Comparison of ENCODE assay signal across 8 cellular contexts in genomic region chr22:31947296-31947695, GRCh38. TPM values are rescaled to one million over a fixed set of nuclear protein-coding genes. Genes with fewer than 3 reads are reported as not detected.
DNase-seq lines count a peak whose midpoint lies in the region; ATAC-seq, FAIRE-seq and TF ChIP-seq lines count a peak whose summit lies in the region.

No MANE protein-coding gene starts in this region.

- H3K4me3 ChIP-seq in Panc1 (ENCODE audit: low read depth in 2 of 2, low read length in 2 of 2) = no peak overlapping the region; a peak in 1 of 4 replicates

- H3K27me3 ChIP-seq in Panc1 (ENCODE audit: control insufficient read depth, insufficient read depth, low read length) = no peaks in the 10 kb centered on the region

- in situ Hi-C loops in Panc1 (cut with HindIII; ENCODE audit: low pct_unique_long_range_greater_than_20kb, low sequenced_read_pairs) = no loop called here

- ATAC-seq in Panc1 (no peak), HG03045 (IDR thresholded peaks at IDR 0.05; ENCODE audit: unreplicated experiment) (no peak), HG03196 (IDR thresholded peaks at IDR 0.05; ENCODE audit: unreplicated experiment) (no peak)
- ATAC-seq in central memory CD8-positive, alpha-beta T cell (replicated peaks; ENCODE audit: extremely low read depth, poor library complexity, severe bottlenecking) = peak; percentile 33
- peak; percentile 33 to 51 for ATAC-seq in naive thymus-derived CD8-positive, alpha-beta T cell

- no peaks in the 10 kb centered on the region for H3K27me3 Mint-ChIP-seq in central memory CD8-positive, alpha-beta T cell
- no peaks in the 10 kb centered on the region for H3K27me3 Mint-ChIP-seq in naive thymus-derived CD8-positive, alpha-beta T cell

- TF ChIP-seq CTCF in Panc1 (IDR thresholded peaks at IDR 0.05) = peak; percentile 66

- peak overlapping the region; percentile 90 for H3K27ac ChIP-seq in Panc1 (ENCODE audit: low read length)

- POLR2A ChIA-PET in Panc1 (lab: Charles Lee) = no interaction called here
- POLR2A ChIA-PET in naive thymus-derived CD8-positive, alpha-beta T cell (lab: Charles Lee) = interaction anchor here (0.8 kb wide), 1 partner anchor 285 kb away, joined by 3 read pairs; the partner anchor contains the start of gene PISD

- intact Hi-C loops in Panc1 (cut with micrococcal nuclease; ENCODE audit: unreplicated experiment) = loop anchor here (10.0 kb wide), 1 partner anchor 282 kb away; the partner anchor contains the start of gene PISD

- no TSS peak for BruUV-seq in Panc1 (replicated peaks; lab: Mats Ljungman, UMichigan)

- peaks cover 27% of the 10 kb centered on the region for H3K4me1 ChIP-seq in Panc1 (ENCODE audit: control insufficient read depth, insufficient read depth, low read length)

- no peaks in the 10 kb centered on the region for H3K9me3 Mint-ChIP-seq in central memory CD8-positive, alpha-beta T cell
- no peaks in the 10 kb centered on the region for H3K9me3 Mint-ChIP-seq in naive thymus-derived CD8-positive, alpha-beta T cell

- H3K4me1 Mint-ChIP-seq in central memory CD8-positive, alpha-beta T cell = peaks cover 22% of the 10 kb centered on the region
- H3K4me1 Mint-ChIP-seq in naive thymus-derived CD8-positive, alpha-beta T cell = peaks cover 12 to 30% (median 28%) of the 10 kb centered on the region in 4 donors

- peak; percentile 59 to 65 for DNase-seq in AML-193 (lab: John Stamatoyannopoulos, UW)
- no peak for DNase-seq in GM12891 (ENCODE audit: insufficient read length, low spot score)
- DNase-seq in Panc1 (ENCODE audit: low read depth, low spot score) = peak; percentile 39
- no peak for DNase-seq in central memory CD8-positive, alpha-beta T cell (ENCODE audit: low spot score in 2 of 2)
- DNase-seq in naive thymus-derived CD8-positive, alpha-beta T cell = peak in 6 of 10 donors; percentile 11 to 59 (median 44)
- DNase-seq in NCI-H82 treated with DMSO at 0.1 percent for 48 hours (lab: John Stamatoyannopoulos, UW; ENCODE audit: unreplicated experiment) = no peak

- H3K4me3 Mint-ChIP-seq in central memory CD8-positive, alpha-beta T cell = peak overlapping the region; percentile 6
- H3K4me3 Mint-ChIP-seq in naive thymus-derived CD8-positive, alpha-beta T cell = peak overlapping the region in 5 of 10 donors; percentile 1 to 43 (median 20)

- TF ChIP-seq POLR2A in GM12891 (IDR thresholded peaks at IDR 0.05; ENCODE audit: low read depth, low read length) = no peak

- no peaks in the 10 kb centered on the region for H3K9me3 ChIP-seq in Panc1 (ENCODE audit: control insufficient read depth, insufficient read depth, low read depth, low read length)

- peaks cover 18% of the 10 kb centered on the region for H3K36me3 ChIP-seq in Panc1 (ENCODE audit: control insufficient read depth, insufficient read depth, low read length)

- H3K27ac Mint-ChIP-seq in central memory CD8-positive, alpha-beta T cell (ENCODE audit: low read depth) = peak overlapping the region; percentile 8
- H3K27ac Mint-ChIP-seq in naive thymus-derived CD8-positive, alpha-beta T cell = peak overlapping the region in 8 of 10 donors; percentile 43 to 88 (median 77)

- CTCF ChIA-PET in Panc1 (lab: Charles Lee) = no interaction called here

- peaks cover 8% of the 10 kb centered on the region for H3K36me3 Mint-ChIP-seq in central memory CD8-positive, alpha-beta T cell (ENCODE audit: insufficient read depth)
- H3K36me3 Mint-ChIP-seq in naive thymus-derived CD8-positive, alpha-beta T cell = peaks cover 0 to 9% (median 0%) of the 10 kb centered on the region in 3 donors

- FAIRE-seq in GM12891 (lab: Jason Lieb, UNC) = peak; percentile 94

TF ChIP-seq in GM12891, 5 proteins besides CTCF, POLR2A, EP300 and RAD21:
- no peak for TF ChIP-seq POLR2AphosphoS5 (IDR thresholded peaks at IDR 0.05; ENCODE audit: low read depth, low read length)
- TF ChIP-seq PAX5 (IDR thresholded peaks at IDR 0.05; ENCODE audit: insufficient read depth, low read length, severe bottlenecking) = no peak
- no peak for TF ChIP-seq POU2F2 (IDR thresholded peaks at IDR 0.05; ENCODE audit: low read depth, low read length)
- TF ChIP-seq SPI1 (IDR thresholded peaks at IDR 0.05; ENCODE audit: low read depth, low read length) = no peak
- no peak for TF ChIP-seq TAF1 (IDR thresholded peaks at IDR 0.05; ENCODE audit: low read depth, low read length)

RNA-seq across cellular contexts. Expression of gene YWHAH, which starts 3.0 kb away (rescaled TPM):
- 63.6 TPM for polyA plus RNA-seq in GM12891 (2012; ENCODE audit: low read depth, missing spikeins)
- 138 TPM for total RNA-seq in Panc1 (2021; ENCODE audit: unreplicated experiment)
- polyA plus RNA-seq in Panc1 (2012; ENCODE audit: insufficient read length) = 97.5 TPM
- total RNA-seq in naive thymus-derived CD8-positive, alpha-beta T cell = 10 to 100 TPM; 29.9 to 30.9 TPM
- 10 to 100 TPM; 25.1 to 44.4 (median 32.5) TPM for polyA plus RNA-seq in naive thymus-derived CD8-positive, alpha-beta T cell

Comparison
In these comparisons a context has a peak if more than half of its experiments do, and no peak if none do; other contexts are left out.
1. DNase-seq: peak in AML-193 (2 of 2), Panc1 (single experiment) and naive thymus-derived CD8-positive, alpha-beta T cell (6 of 10); none in GM12891 (single experiment), central memory CD8-positive, alpha-beta T cell (0 of 2) and NCI-H82 treated with DMSO at 0.1 percent for 48 hours (single experiment).
2. ATAC-seq: peak in central memory CD8-positive, alpha-beta T cell (single experiment) and naive thymus-derived CD8-positive, alpha-beta T cell (2 of 2); none in Panc1 (single experiment), HG03045 (single experiment) and HG03196 (single experiment).